In genomic region chr13:45422731-45423130, GRCh38 we compare ENCODE assay signal across 17 cellular contexts. TPM values are rescaled to one million over a fixed set of nuclear protein-coding genes. Genes with fewer than 3 reads are reported as not detected.
DNase-seq lines count a peak whose midpoint lies in the region; ATAC-seq and TF ChIP-seq lines count a peak whose summit lies in the region.
"Had no signal": no experiment of that assay in that cellular context is flagged by ENCODE, and none has a peak within 500 bp of the region (broad histone marks: within the 10 kb centered on the region; RNA-seq: fewer than 3 reads in every experiment).

No MANE protein-coding gene starts in this region.

- H3K27ac Mint-ChIP-seq in CD4-positive, alpha-beta T cell = no peak overlapping the region

- CTCF ChIA-PET in CD4-positive, alpha-beta T cell (lab: Charles Lee) = interaction anchor here (0.5 kb wide), 1 partner anchor 19 kb away, joined by 3 read pairs; no protein-coding TSS in a partner anchor

- POLR2A ChIA-PET in CD4-positive, alpha-beta T cell (lab: Charles Lee) = no interaction called here

- no peak overlapping the region for H3K18ac ChIP-seq in neuronal stem cell (ENCODE audit: low read length)

- H3K9me3 Mint-ChIP-seq in CD4-positive, alpha-beta T cell = no peaks in the 10 kb centered on the region

- no peak overlapping the region for H3K9ac ChIP-seq in neuronal stem cell (ENCODE audit: low read depth, low read length, poor library complexity)

- H2BK120ac ChIP-seq in neuronal stem cell (ENCODE audit: low read depth, low read length) = no peak overlapping the region

- H3K4me1 ChIP-seq in neuronal stem cell (ENCODE audit: control insufficient read depth in 2 of 2, insufficient read depth in 1 of 2, low read depth in 1 of 2, low read length in 2 of 2) (no peaks in the 10 kb centered on the region), lower lobe of right lung (no peaks in the 10 kb centered on the region)
- H3K4me1 ChIP-seq: HAP-1 had no signal

- no peaks in the 10 kb centered on the region for H3K27me3 ChIP-seq in CD4-positive, alpha-beta T cell (ENCODE audit: control insufficient read depth, insufficient read depth, low read length)
- H3K27me3 ChIP-seq in neuronal stem cell (ENCODE audit: control insufficient read depth in 3 of 3, insufficient read depth in 3 of 3, low read depth in 1 of 3, low read length in 3 of 3) (peaks cover 0 to 2% (median 0%) of the 10 kb centered on the region in 3 experiments), lower lobe of right lung (ENCODE audit: low read depth) (no peaks in the 10 kb centered on the region)

- H3K36me3 Mint-ChIP-seq in CD4-positive, alpha-beta T cell (ENCODE audit: low read depth) = peaks cover 6% of the 10 kb centered on the region

- no peak overlapping the region for H2AK5ac ChIP-seq in neuronal stem cell (ENCODE audit: low read depth, low read length)

- H3K14ac ChIP-seq in neuronal stem cell (ENCODE audit: low read length) = no peak overlapping the region

- H3K4me3 ChIP-seq in neuronal stem cell (ENCODE audit: low read length in 2 of 2) (no peak overlapping the region), lower lobe of right lung (no peak overlapping the region)
- H3K4me3 ChIP-seq: HAP-1 had no signal

- no peak overlapping the region for H3K23ac ChIP-seq in neuronal stem cell (ENCODE audit: low read depth, low read length, poor library complexity)

- no peaks in the 10 kb centered on the region for H3K79me1 ChIP-seq in neuronal stem cell (ENCODE audit: low read depth, low read length)

- H4K8ac ChIP-seq in neuronal stem cell (ENCODE audit: low read depth, low read length) = no peak overlapping the region

- no peak overlapping the region for H3K27ac ChIP-seq in CD4-positive, alpha-beta T cell (ENCODE audit: low read depth, low read length)
- H3K27ac ChIP-seq in VCaP (peak overlapping the region; percentile 42), neuronal stem cell (replicated peaks; ENCODE audit: low read length) (no peak overlapping the region), caudate nucleus (ENCODE audit: low read depth, low read length) (no peak overlapping the region), lower lobe of right lung (no peak overlapping the region)
- H3K27ac ChIP-seq: C4-2B had no signal

- no peak overlapping the region for H2BK12ac ChIP-seq in neuronal stem cell (ENCODE audit: low read length)

- no peaks in the 10 kb centered on the region for H3K9me3 ChIP-seq in CD4-positive, alpha-beta T cell (ENCODE audit: control insufficient read depth, low read length)
- H3K9me3 ChIP-seq in neuronal stem cell (replicated peaks in 1 of 2; ENCODE audit: control insufficient read depth in 2 of 2, insufficient read depth in 1 of 2, low read depth in 1 of 2, low read length in 2 of 2) (no peaks in the 10 kb centered on the region), lower lobe of right lung (no peaks in the 10 kb centered on the region)
- H3K9me3 ChIP-seq: HAP-1 had no signal

- no peaks in the 10 kb centered on the region for H3K36me3 ChIP-seq in neuronal stem cell (replicated peaks in 1 of 2; ENCODE audit: control insufficient read depth in 2 of 2, insufficient read depth in 2 of 2, low read length in 2 of 2)
- H3K36me3 ChIP-seq in lower lobe of right lung = no peaks in the 10 kb centered on the region
- H3K36me3 ChIP-seq: HAP-1 had no signal

- H3K4ac ChIP-seq in neuronal stem cell (ENCODE audit: low read length) = no peak overlapping the region

- intact Hi-C loops in CD4-positive, alpha-beta T cell (cut with DNase I, micrococcal nuclease) = no loop called here
- intact Hi-C loops in lower lobe of right lung (cut with DNase I) = no loop called here

- peak overlapping the region; percentile 43 for H3K4me3 Mint-ChIP-seq in CD4-positive, alpha-beta T cell

- no peak for ATAC-seq in CD4-positive, alpha-beta T cell (ENCODE audit: poor library complexity)
- ATAC-seq in lower lobe of right lung = no peak
- ATAC-seq: Panc1 had no signal

- H2BK15ac ChIP-seq in neuronal stem cell (ENCODE audit: low read length) = no peak overlapping the region

- no peaks in the 10 kb centered on the region for H3K27me3 Mint-ChIP-seq in CD4-positive, alpha-beta T cell

- DNase-seq in NCI-H82 (lab: John Stamatoyannopoulos, UW) = peak; percentile 61
- DNase-seq in NCI-H82 treated with DMSO at 0.1 percent for 48 hours (lab: John Stamatoyannopoulos, UW; ENCODE audit: unreplicated experiment) = no peak
- no peak for DNase-seq in CD4-positive, alpha-beta T cell
- DNase-seq in neuronal stem cell (ENCODE audit: low spot score) = no peak
- DNase-seq in caudate nucleus (lab: John Stamatoyannopoulos, UW) = no peak
- DNase-seq in lower lobe of right lung = no peak
- no peak for DNase-seq in mesenteric fat pad (ENCODE audit: low spot score)
- DNase-seq: DMS79, IMR-90, NCI-H1436, NCI-H2227 treated with DMSO at 0.1 percent for 48 hours, NCI-H526 treated with DMSO at 0.1 percent for 48 hours, SHP77 had no signal

- no peak for TF ChIP-seq CTCF in CD4-positive, alpha-beta T cell (IDR thresholded peaks at IDR 0.05)
- TF ChIP-seq CTCF in VCaP (conservative IDR thresholded peaks at IDR 0.05) (no peak), lower lobe of right lung (IDR thresholded peaks at IDR 0.05) (no peak)

- WGBS in neuronal stem cell (ENCODE audit: extremely low coverage in 2 of 2, insufficient read length in 2 of 2, insufficient replicate concordance in 1 of 2), 2 donors = no CpG with 5 or more reads among the region's 3 CpGs

- no peak overlapping the region for H2BK5ac ChIP-seq in neuronal stem cell (ENCODE audit: low read length)

- H4K91ac ChIP-seq in neuronal stem cell (ENCODE audit: low read depth, low read length, poor library complexity) = no peak overlapping the region

- peak overlapping the region; percentile 1 for H2AFZ ChIP-seq in neuronal stem cell (ENCODE audit: low read length)

- H3K4me1 Mint-ChIP-seq in CD4-positive, alpha-beta T cell (ENCODE audit: low read depth) = peaks cover under 1% of the 10 kb centered on the region

- H3K4me2 ChIP-seq in neuronal stem cell (ENCODE audit: insufficient read depth, low read length, poor library complexity, severe bottlenecking) = no peak overlapping the region

RNA-seq across cellular contexts. Expression of gene SLC25A30, which starts 4.6 kb away (rescaled TPM):
- 10 to 100 TPM; 23.2 to 28.6 TPM for total RNA-seq in CD4-positive, alpha-beta T cell
- polyA plus RNA-seq in neuronal stem cell (2013, experiment 1 of 2) = 8.0 TPM
- polyA plus RNA-seq in neuronal stem cell (2013, experiment 2 of 2) = 9.0 TPM
- total RNA-seq in lower lobe of right lung = 26.6 TPM
- total RNA-seq in mesenteric fat pad = 30.5 TPM

RNA-seq across cellular contexts. Expression of gene COG3, which starts 42.0 kb away (rescaled TPM):
- total RNA-seq in CD4-positive, alpha-beta T cell = 10 to 100 TPM; 52.8 to 57.0 TPM
- polyA plus RNA-seq in neuronal stem cell (2013, experiment 1 of 2) = 11.3 TPM
- polyA plus RNA-seq in neuronal stem cell (2013, experiment 2 of 2) = 9.8 TPM
- total RNA-seq in lower lobe of right lung (21.9 TPM), mesenteric fat pad (19.9 TPM)
